In genomic region chr1:185066181-185066580, GRCh38 we compare ENCODE assay signal across 23 cellular contexts.
"Had no signal": no experiment of that assay in that cellular context is flagged by ENCODE, and none has a peak within 500 bp of the region (broad histone marks: within the 10 kb centered on the region; RNA-seq: fewer than 3 reads in every experiment).

No MANE protein-coding gene starts in this region.

- H3K27ac Mint-ChIP-seq: activated CD4-positive, alpha-beta memory T cell treated with anti-CD3 and anti-CD28 coated beads for 36 hours; activated naive CD4-positive, alpha-beta T cell treated with anti-CD3 and anti-CD28 coated beads, Interleukin-2, amount 50 U/mL, for 72 hours; brain; nephron; stimulated activated naive CD8-positive, alpha-beta T cell treated with anti-CD3 and anti-CD28 coated beads, Interleukin-15, Interleukin-2, amounts not matched to agents 100 ng/mL and 50 ng/mL, for 24 hours had no signal

- H3K4me3 ChIP-seq: left ventricle myocardium inferior, ovary, prostate gland, right atrium auricular region, tibial artery had no signal

- H3K27ac ChIP-seq: left ventricle myocardium inferior, neutrophil, ovary, prostate gland, right atrium auricular region, tibial artery had no signal

- H3K27me3 Mint-ChIP-seq: activated CD4-positive, alpha-beta memory T cell treated with anti-CD3 and anti-CD28 coated beads for 36 hours; brain; stimulated activated naive CD8-positive, alpha-beta T cell treated with anti-CD3 and anti-CD28 coated beads, Interleukin-15, Interleukin-2, amounts not matched to agents 100 ng/mL and 50 ng/mL, for 24 hours had no signal

- H3K4me1 Mint-ChIP-seq: nephron had no signal

- ATAC-seq: activated naive CD4-positive, alpha-beta T cell treated with anti-CD3 and anti-CD28 coated beads, Interleukin-2, amount 50 U/mL, for 72 hours; esophagus mucosa had no signal

- H3K27me3 ChIP-seq: neutrophil, ovary, right atrium auricular region, tibial artery had no signal

- DNase-seq: activated CD4-positive, alpha-beta memory T cell treated with anti-CD3 and anti-CD28 coated beads for 36 hours; activated CD4-positive, alpha-beta T cell treated with anti-CD3 and anti-CD28 coated beads for 48 hours; activated gamma-delta T cell treated with Interleukin-2 at 50 U/mL for 16 hours; aorta; dermis blood vessel endothelial cell; effector CD8-positive, alpha-beta T cell; foreskin melanocyte; hippocampal formation; kidney glomerular epithelial cell; left ventricle myocardium inferior; midbrain; ovary; stimulated activated CD4-positive, alpha-beta T cell treated with anti-CD3 and anti-CD28 coated beads, Interleukin-4, amount 100 ng/mL, for 4 hours; substantia nigra; tibial artery had no signal

- H3K9me3 ChIP-seq: neutrophil, ovary, prostate gland, right atrium auricular region, tibial artery had no signal

- H3K4me3 Mint-ChIP-seq: activated CD4-positive, alpha-beta memory T cell treated with anti-CD3 and anti-CD28 coated beads for 36 hours; brain; nephron; stimulated activated naive CD8-positive, alpha-beta T cell treated with anti-CD3 and anti-CD28 coated beads, Interleukin-15, Interleukin-2, amounts not matched to agents 100 ng/mL and 50 ng/mL, for 24 hours had no signal

- H3K36me3 ChIP-seq: left ventricle myocardium inferior, neutrophil, ovary, prostate gland, right atrium auricular region, tibial artery had no signal
